In the genomic region with DNA sequence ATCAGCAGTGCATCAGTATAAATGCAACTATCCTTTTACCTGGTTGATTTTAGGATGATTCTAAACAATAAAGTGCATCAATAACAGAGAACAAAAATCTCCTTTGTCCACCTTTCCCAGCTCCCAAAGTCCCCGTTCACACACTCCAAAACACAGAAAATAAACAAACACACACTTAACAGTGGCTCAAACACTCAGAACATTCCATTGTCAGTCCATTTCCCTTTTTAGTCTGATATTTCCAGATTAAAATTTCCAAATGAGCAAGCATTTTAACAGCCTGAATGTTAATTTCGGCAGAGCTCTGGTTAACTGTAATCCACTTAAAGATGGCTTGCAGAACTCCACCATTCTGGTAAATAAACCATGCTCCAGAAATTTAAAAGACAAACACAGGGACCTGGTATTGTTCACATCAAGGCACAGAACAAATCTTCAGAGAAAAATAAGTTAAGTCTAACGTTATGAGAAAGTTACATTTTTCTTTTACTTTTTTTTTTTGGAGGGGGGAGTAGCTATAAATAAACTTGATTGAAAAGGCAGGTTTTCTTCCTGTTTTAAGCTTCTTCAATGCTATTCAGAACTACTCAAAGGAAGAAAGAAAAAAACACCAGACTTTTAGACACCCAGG, we compare ENCODE assay signal across 8 cellular contexts.
DNase-seq lines count a peak whose midpoint lies in the region; ATAC-seq and TF ChIP-seq lines count a peak whose summit lies in the region.

No MANE protein-coding gene starts in this region.

- H3K36me3 ChIP-seq in PC-3 (ENCODE audit: low read depth, low read length) = no peaks in the 10 kb centered on the region
- no peaks in the 10 kb centered on the region for H3K36me3 ChIP-seq in gastrocnemius medialis

- H3K4me3 ChIP-seq in GM12864 (ENCODE audit: low read depth, low read length) (peak overlapping the region; percentile 51; the same call in 1 of the 2 replicates), PC-3 (ENCODE audit: low read length) (peak overlapping the region; percentile 77), fibroblast of pulmonary artery (replicated peaks; ENCODE audit: low read depth, low read length) (peak overlapping the region; percentile 73), gastrocnemius medialis (peak overlapping the region; percentile 68 to 86 (median 72))

- H3K4me1 ChIP-seq in PC-3 (ENCODE audit: insufficient read depth, low read length) = peaks cover 57% of the 10 kb centered on the region
- peaks cover 58 to 59% of the 10 kb centered on the region in 2 donors for H3K4me1 ChIP-seq in gastrocnemius medialis

- TF ChIP-seq POLR2A in gastrocnemius medialis (IDR thresholded peaks at IDR 0.05) = no peak

- H3K27me3 ChIP-seq in PC-3 (ENCODE audit: low read length) (no peaks in the 10 kb centered on the region), gastrocnemius medialis (no peaks in the 10 kb centered on the region)

- DNase-seq in GM12864 (ENCODE audit: low read depth) (no peak), PC-3 (no peak), fibroblast of pulmonary artery (ENCODE audit: low read depth) (no peak), gastrocnemius medialis (no peak), dedifferentiated amniotic fluid mesenchymal stem cell (ENCODE audit: extremely low spot score) (no peak)

- no peaks in the 10 kb centered on the region for H3K9me2 ChIP-seq in PC-3 (replicated peaks; ENCODE audit: low read length)

- H3K9ac ChIP-seq in PC-3 (ENCODE audit: low read length) = peak overlapping the region; percentile 86

- H3F3A ChIP-seq in PC-3 (ENCODE audit: low read length, unreplicated experiment) = peaks cover 4% of the 10 kb centered on the region

- in situ Hi-C loops in gastrocnemius medialis (cut with MboI; ENCODE audit: low sequenced_read_pairs in 4 of 4) = no loop called here

- ATAC-seq in PC-3 (no peak), gastrocnemius medialis (no peak), GM21447 (IDR thresholded peaks at IDR 0.05; ENCODE audit: unreplicated experiment) (no peak), GM19397 (IDR thresholded peaks at IDR 0.05; ENCODE audit: unreplicated experiment) (no peak), HG03469 (IDR thresholded peaks at IDR 0.05; ENCODE audit: unreplicated experiment) (no peak)

- no peaks in the 10 kb centered on the region for H3K9me3 ChIP-seq in PC-3 (ENCODE audit: low read length)
- H3K9me3 ChIP-seq in gastrocnemius medialis = no peaks in the 10 kb centered on the region

- intact Hi-C loops in PC-3 (cut with micrococcal nuclease) = loop anchor here (1.0 to 2.0 kb wide), 3 partner anchors 17 to 183 kb away; no protein-coding TSS in a partner anchor
- intact Hi-C loops in gastrocnemius medialis (cut with DNase I; ENCODE audit: low total_unique reads) = no loop called here

- BruUV-seq in PC-3 (replicated peaks; lab: Mats Ljungman, UMichigan) = TSS peak; percentile 41

- peak overlapping the region; percentile 89 for H3K4me2 ChIP-seq in PC-3 (ENCODE audit: low read length)

- CTCF ChIA-PET in PC-3 (lab: Charles Lee) = interaction anchor here (0.5 to 1.7 kb wide), 6 partner anchors 11 to 1265 kb away, joined by 3 to 21 read pairs (median 6); no protein-coding TSS in a partner anchor

- H4K20me1 ChIP-seq in PC-3 (ENCODE audit: low read length) = no peaks in the 10 kb centered on the region

- H3K27ac ChIP-seq in PC-3 (ENCODE audit: low read length) = peak overlapping the region; percentile 91
- peak overlapping the region; percentile 90 to 95 (median 94) for H3K27ac ChIP-seq in gastrocnemius medialis

- POLR2A ChIA-PET in PC-3 (lab: Charles Lee; ENCODE audit: unreplicated experiment) = interaction anchor here (0.8 to 1.2 kb wide), 4 partner anchors 17 to 177 kb away, joined by 3 to 11 read pairs (median 5); no protein-coding TSS in a partner anchor

- peaks cover 68% of the 10 kb centered on the region for H3K79me2 ChIP-seq in PC-3 (ENCODE audit: low read length)

- TF ChIP-seq CTCF in GM12864 (IDR thresholded peaks at IDR 0.05; ENCODE audit: low read depth, low read length, missing control alignments) (no peak), PC-3 (conservative IDR thresholded peaks at IDR 0.05; ENCODE audit: low read depth, low read length) (no peak), fibroblast of pulmonary artery (IDR thresholded peaks at IDR 0.05; ENCODE audit: low read length, missing control alignments) (no peak), gastrocnemius medialis (IDR thresholded peaks at IDR 0.05 in 4 of 5, conservative IDR thresholded peaks at IDR 0.05 in 1 of 5) (no peak)

- peak overlapping the region; percentile 89 for H2AFZ ChIP-seq in PC-3 (ENCODE audit: low read length)
